Comparison of ENCODE assay signal across 9 cellular contexts in genomic region chr2:72255540-72255939, GRCh38.
"Had no signal": no experiment of that assay in that cellular context is flagged by ENCODE, and none has a peak within 500 bp of the region (broad histone marks: within the 10 kb centered on the region; RNA-seq: fewer than 3 reads in every experiment).

No MANE protein-coding gene starts in this region.

- ATAC-seq: GM23338, HCT116 had no signal

- H3K4me1 Mint-ChIP-seq: GM23338 had no signal

- H3K27ac ChIP-seq: GM23248 had no signal

- H3K4me3 ChIP-seq: GM23248, GM23338, HAP-1 had no signal

- H3K9ac ChIP-seq: GM23248 had no signal

- H2AFZ ChIP-seq: GM23248, GM23338 had no signal

- H3K9me3 ChIP-seq: HAP-1 had no signal

- H3K9me3 Mint-ChIP-seq: GM23338, H9, HFFc6 had no signal

- H3K27ac Mint-ChIP-seq: GM23338, H9, HFFc6 had no signal

- DNase-seq: GM23248, GOT3, H7, H9, HCEC 1CT, HFFc6 had no signal

- H3K4me3 Mint-ChIP-seq: GM23338, H9, HFFc6 had no signal

- H3K4me2 ChIP-seq: GM23338 had no signal

- H3K4me1 ChIP-seq: HAP-1 had no signal

- H3K36me3 ChIP-seq: HAP-1 had no signal
